In genomic region chr20:11287156-11287555, GRCh38 we compare ENCODE assay signal across 20 cellular contexts.
DNase-seq lines count a peak whose midpoint lies in the region; ATAC-seq, FAIRE-seq and TF ChIP-seq lines count a peak whose summit lies in the region.
"Had no signal": no experiment of that assay in that cellular context is flagged by ENCODE, and none has a peak within 500 bp of the region (broad histone marks: within the 10 kb centered on the region; RNA-seq: fewer than 3 reads in every experiment).

No MANE protein-coding gene starts in this region.

- CTCF ChIA-PET in HepG2 (lab: Yijun Ruan, JAX; ENCODE audit: low intra/inter-chr PET ratio, low total read pairs): no interaction called here

- BruUV-seq in HepG2 (replicated peaks; lab: Mats Ljungman, UMichigan): no TSS peak

- H2BK120ac ChIP-seq in neuronal stem cell (ENCODE audit: low read depth, low read length): no peak overlapping the region

- no peaks in the 10 kb centered on the region for H3K9me3 ChIP-seq in HepG2 (ENCODE audit: low read length)
- H3K9me3 ChIP-seq in right lobe of liver: no peaks in the 10 kb centered on the region
- H3K9me3 ChIP-seq in neuronal stem cell (replicated peaks in 1 of 2; ENCODE audit: control insufficient read depth in 2 of 2, insufficient read depth in 1 of 2, low read depth in 1 of 2, low read length in 2 of 2): peaks cover 3 to 6% of the 10 kb centered on the region in 2 donors
- H3K9me3 ChIP-seq in adrenal gland (replicated peaks in 1 of 3): no peaks in the 10 kb centered on the region

- H4K8ac ChIP-seq in neuronal stem cell (ENCODE audit: low read depth, low read length): no peak overlapping the region

- ATAC-seq in HepG2: no peak
- ATAC-seq in right lobe of liver: no peak
- ATAC-seq in HG02610 (IDR thresholded peaks at IDR 0.05; ENCODE audit: unreplicated experiment): no peak
- ATAC-seq: GM12878, GM23338, HCT116 had no signal

- TF ChIP-seq CTCF in HepG2 (CRISPR knock-in tag; IDR thresholded peaks at IDR 0.05) (no peak), right lobe of liver (IDR thresholded peaks at IDR 0.05) (no peak), glutamatergic neuron (IDR thresholded peaks at IDR 0.05; ENCODE audit: partially characterized antibody, unreplicated experiment) (no peak), adrenal gland (IDR thresholded peaks at IDR 0.05) (no peak)

- no peak overlapping the region for H2BK5ac ChIP-seq in neuronal stem cell (ENCODE audit: low read length)

- no peaks in the 10 kb centered on the region for H3K79me1 ChIP-seq in neuronal stem cell (ENCODE audit: low read depth, low read length)

- H3K27me3 ChIP-seq in HepG2 (ENCODE audit: control insufficient read depth in 1 of 2, insufficient read depth in 2 of 2, low read length in 2 of 2) (no peaks in the 10 kb centered on the region), right lobe of liver (no peaks in the 10 kb centered on the region), neuronal stem cell (ENCODE audit: control insufficient read depth in 3 of 3, insufficient read depth in 3 of 3, low read depth in 1 of 3, low read length in 3 of 3) (no peaks in the 10 kb centered on the region), adrenal gland (no peaks in the 10 kb centered on the region)

- DNase-seq in HepG2 (ENCODE audit: low spot score) (no peak), right lobe of liver (no peak), glutamatergic neuron (no peak), neuronal stem cell (ENCODE audit: low spot score) (no peak), adrenal gland (no peak), NCI-H345 (lab: John Stamatoyannopoulos, UW) (no peak)
- DNase-seq: 8988T; C1 segment of cervical spinal cord; Calu3; CD4-positive, alpha-beta memory T cell; COR-L47; DMS79; EL; GDM1; H9 had no signal

- H3K4ac ChIP-seq in neuronal stem cell (ENCODE audit: low read length): no peak overlapping the region

- TF ChIP-seq RAD21 in HepG2 (CRISPR knock-in tag; IDR thresholded peaks at IDR 0.05): no peak

- H3K9me3 Mint-ChIP-seq in glutamatergic neuron (ENCODE audit: unreplicated experiment): peaks cover 3% of the 10 kb centered on the region

- H3K9ac ChIP-seq in HepG2 (ENCODE audit: insufficient read depth, low read depth, low read length): no peak overlapping the region
- H3K9ac ChIP-seq in neuronal stem cell (ENCODE audit: low read depth, low read length, poor library complexity): no peak overlapping the region

- no peak overlapping the region for H2BK12ac ChIP-seq in neuronal stem cell (ENCODE audit: low read length)

- H3K4me3 ChIP-seq in HepG2 (replicated peaks in 1 of 3; ENCODE audit: insufficient read depth in 1 of 3, low read depth in 2 of 3, low read length in 3 of 3): no peak overlapping the region
- H3K4me3 ChIP-seq in right lobe of liver: no peak overlapping the region
- no peak overlapping the region for H3K4me3 ChIP-seq in neuronal stem cell (ENCODE audit: low read length in 2 of 2)
- no peak overlapping the region for H3K4me3 ChIP-seq in adrenal gland
- H3K4me3 ChIP-seq: GM12878, GM23338 had no signal

- 0% methylated on average over 1 of the region's 1 CpG for WGBS in HepG2 (ENCODE audit: low lambda C conversion rate)
- WGBS in right lobe of liver (ENCODE audit: insufficient coverage, low coverage, low lambda C conversion rate, missing lambda C conversion rate): 15% methylated on average over 1 of the region's 1 CpG
- WGBS in neuronal stem cell (ENCODE audit: extremely low coverage in 2 of 2, insufficient read length in 2 of 2, insufficient replicate concordance in 1 of 2), 2 donors: no CpG with 5 or more reads among the region's 1 CpG
- 25 to 43% (median 34%) methylated on average over 1 of the region's 1 CpG for WGBS in adrenal gland, 4 donors

- POLR2A ChIA-PET in HepG2 (lab: Yijun Ruan, JAX): no interaction called here

- intact Hi-C loops in HepG2 (cut with micrococcal nuclease; ENCODE audit: unreplicated experiment): no loop called here
- intact Hi-C loops in right lobe of liver (cut with DNase I): no loop called here
- intact Hi-C loops in adrenal gland (cut with DNase I): no loop called here

- peaks cover 5% of the 10 kb centered on the region for H3K36me3 Mint-ChIP-seq in glutamatergic neuron (ENCODE audit: unreplicated experiment)
- H3K36me3 Mint-ChIP-seq: CD4-positive, alpha-beta memory T cell had no signal

- H3K36me3 ChIP-seq in HepG2 (replicated peaks in 1 of 2; ENCODE audit: control insufficient read depth in 1 of 2, insufficient read depth in 2 of 2, low read length in 2 of 2): no peaks in the 10 kb centered on the region
- no peaks in the 10 kb centered on the region for H3K36me3 ChIP-seq in right lobe of liver
- no peaks in the 10 kb centered on the region for H3K36me3 ChIP-seq in neuronal stem cell (replicated peaks in 1 of 2; ENCODE audit: control insufficient read depth in 2 of 2, insufficient read depth in 2 of 2, low read length in 2 of 2)
- no peaks in the 10 kb centered on the region for H3K36me3 ChIP-seq in adrenal gland (replicated peaks in 1 of 2)

- H3K4me1 ChIP-seq in HepG2 (ENCODE audit: insufficient read depth, low read length): no peaks in the 10 kb centered on the region
- H3K4me1 ChIP-seq in right lobe of liver: no peaks in the 10 kb centered on the region
- peaks cover 0 to 2% of the 10 kb centered on the region in 2 donors for H3K4me1 ChIP-seq in neuronal stem cell (ENCODE audit: control insufficient read depth in 2 of 2, insufficient read depth in 1 of 2, low read depth in 1 of 2, low read length in 2 of 2)
- no peaks in the 10 kb centered on the region for H3K4me1 ChIP-seq in adrenal gland (replicated peaks in 1 of 2)

- H3K4me1 Mint-ChIP-seq in glutamatergic neuron (ENCODE audit: low read depth, unreplicated experiment): peaks cover 23% of the 10 kb centered on the region
- H3K4me1 Mint-ChIP-seq: CD4-positive, alpha-beta memory T cell; GM23338; H9 had no signal

- H4K20me1 ChIP-seq in HepG2 (ENCODE audit: insufficient read depth, low read length): no peaks in the 10 kb centered on the region

- H3K27me3 Mint-ChIP-seq in glutamatergic neuron (ENCODE audit: unreplicated experiment): no peaks in the 10 kb centered on the region
- H3K27me3 Mint-ChIP-seq: CD4-positive, alpha-beta memory T cell had no signal

- H3K27ac ChIP-seq in HepG2 (ENCODE audit: extremely low read length, insufficient read depth, low read length) (no peak overlapping the region), right lobe of liver (no peak overlapping the region), neuronal stem cell (replicated peaks; ENCODE audit: low read length) (no peak overlapping the region), adrenal gland (no peak overlapping the region)

- H3K27ac Mint-ChIP-seq in glutamatergic neuron (ENCODE audit: unreplicated experiment): peak overlapping the region; percentile 13
- H3K27ac Mint-ChIP-seq: CD4-positive, alpha-beta memory T cell; GM23338; H9 had no signal

- TF ChIP-seq EP300 in HepG2 (IDR thresholded peaks at IDR 0.05; ENCODE audit: low read depth in 2 of 2, low read length in 2 of 2): no peak
- TF ChIP-seq EP300 in HepG2 (CRISPR knock-in tag; IDR thresholded peaks at IDR 0.05; ENCODE audit: borderline replicate concordance): no peak

- no peaks in the 10 kb centered on the region for H3K79me2 ChIP-seq in HepG2 (ENCODE audit: insufficient read depth, low read length)

- no peak overlapping the region for H3K14ac ChIP-seq in neuronal stem cell (ENCODE audit: low read length)

- H2AFZ ChIP-seq in HepG2 (ENCODE audit: low read length) (no peak overlapping the region), neuronal stem cell (ENCODE audit: low read length) (peak overlapping the region; percentile 37)
- H2AFZ ChIP-seq: GM23338 had no signal

- H3K4me3 Mint-ChIP-seq in glutamatergic neuron (ENCODE audit: unreplicated experiment): peak overlapping the region; percentile 35
- H3K4me3 Mint-ChIP-seq: CD4-positive, alpha-beta memory T cell; GM23338; H9 had no signal

- no peak overlapping the region for H3K23ac ChIP-seq in neuronal stem cell (ENCODE audit: low read depth, low read length, poor library complexity)

- in situ Hi-C loops in HepG2 (cut with HindIII; ENCODE audit: extremely low pct_ligation_motif_present, low pct_unique_long_range_greater_than_20kb): no loop called here

- no peak for FAIRE-seq in HepG2 (lab: Jason Lieb, UNC)
- FAIRE-seq: GM12878, GM19239 had no signal

- no peak overlapping the region for H4K91ac ChIP-seq in neuronal stem cell (ENCODE audit: low read depth, low read length, poor library complexity)

- no peak overlapping the region for H3K18ac ChIP-seq in neuronal stem cell (ENCODE audit: low read length)

- H3K4me2 ChIP-seq in HepG2 (ENCODE audit: low read depth, low read length) (no peak overlapping the region), neuronal stem cell (ENCODE audit: insufficient read depth, low read length, poor library complexity, severe bottlenecking) (no peak overlapping the region)
- H3K4me2 ChIP-seq: GM23338 had no signal

- H2AK5ac ChIP-seq in neuronal stem cell (ENCODE audit: low read depth, low read length): no peak overlapping the region

- TF ChIP-seq POLR2A in HepG2 (IDR thresholded peaks at IDR 0.05; ENCODE audit: insufficient read depth in 1 of 2, low read depth in 2 of 2, low read length in 2 of 2) (no peak), right lobe of liver (IDR thresholded peaks at IDR 0.05) (no peak), adrenal gland (IDR thresholded peaks at IDR 0.05) (no peak)

- no peak overlapping the region for H2BK15ac ChIP-seq in neuronal stem cell (ENCODE audit: low read length)

TF ChIP-seq in HepG2, 621 proteins besides CTCF, POLR2A, EP300 and RAD21 (continues in another document):
- TF ChIP-seq KDM5B (CRISPR knock-in tag; IDR thresholded peaks at IDR 0.05; ENCODE audit: borderline replicate concordance) (no peak), ZNF225 (CRISPR knock-in tag; IDR thresholded peaks at IDR 0.05) (no peak), HNRNPH1 (optimal IDR thresholded peaks at IDR 0.05; ENCODE audit: low read depth, low read length) (no peak), ZNF414 (CRISPR knock-in tag; IDR thresholded peaks at IDR 0.05) (no peak), MAFK (conservative IDR thresholded peaks at IDR 0.05 in 1 of 2, IDR thresholded peaks at IDR 0.05 in 1 of 2; ENCODE audit: low read length in 2 of 2) (peak; percentile 38 to 68; a peak in 2 of 4 replicates), SP4 (CRISPR knock-in tag; IDR thresholded peaks at IDR 0.05) (no peak)
